In genomic region chr18:9915291-9916066, GRCh38 we compare ENCODE assay signal across 1 cellular context.
TF ChIP-seq lines count a peak whose summit lies in the region.

No MANE protein-coding gene starts in this region.

TF ChIP-seq in SK-N-SH treated with all-trans-retinoic acid at 6 μM for 48 hours, 23 proteins besides CTCF, POLR2A, EP300 and RAD21 (continued from another document):
- TF ChIP-seq, protein P1, sequence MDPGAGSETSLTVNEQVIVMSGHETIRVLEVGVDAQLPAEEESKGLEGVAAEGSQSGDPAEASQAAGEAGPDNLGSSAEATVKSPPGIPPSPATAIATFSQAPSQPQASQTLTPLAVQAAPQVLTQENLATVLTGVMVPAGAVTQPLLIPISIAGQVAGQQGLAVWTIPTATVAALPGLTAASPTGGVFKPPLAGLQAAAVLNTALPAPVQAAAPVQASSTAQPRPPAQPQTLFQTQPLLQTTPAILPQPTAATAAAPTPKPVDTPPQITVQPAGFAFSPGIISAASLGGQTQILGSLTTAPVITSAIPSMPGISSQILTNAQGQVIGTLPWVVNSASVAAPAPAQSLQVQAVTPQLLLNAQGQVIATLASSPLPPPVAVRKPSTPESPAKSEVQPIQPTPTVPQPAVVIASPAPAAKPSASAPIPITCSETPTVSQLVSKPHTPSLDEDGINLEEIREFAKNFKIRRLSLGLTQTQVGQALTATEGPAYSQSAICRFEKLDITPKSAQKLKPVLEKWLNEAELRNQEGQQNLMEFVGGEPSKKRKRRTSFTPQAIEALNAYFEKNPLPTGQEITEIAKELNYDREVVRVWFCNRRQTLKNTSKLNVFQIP (CRISPR knock-in tag; IDR thresholded peaks at IDR 0.05; ENCODE audit: borderline replicate concordance, low read depth) = no peak
